Comparison of ENCODE assay signal across 1 cellular context in genomic region chr9:133121200-133122166, GRCh38.
A peak's percentile ranks its signal among the peaks of the same experiment; 100 is the strongest.
TF ChIP-seq lines count a peak whose summit lies in the region.

TSS of gene RALGDS (minus strand) at chr9:133121240. CDS start at chr9:133121154, 86 bp downstream.

TF ChIP-seq in HepG2, 621 proteins besides CTCF, POLR2A, EP300 and RAD21 (continued from another document and continues in another):
- TF ChIP-seq ARID4A (CRISPR knock-in tag; IDR thresholded peaks at IDR 0.05; ENCODE audit: borderline replicate concordance) = peak; percentile 29; the same call in 1 of the 2 replicates
- no peak for TF ChIP-seq MTF2 (CRISPR knock-in tag; IDR thresholded peaks at IDR 0.05; ENCODE audit: borderline replicate concordance)
- no peak for TF ChIP-seq NR2F6 (IDR thresholded peaks at IDR 0.05)
- TF ChIP-seq NR2F6 (CRISPR knock-in tag; IDR thresholded peaks at IDR 0.05) = peak; percentile 13; the same call in 1 of the 2 replicates
- TF ChIP-seq ATF7 (IDR thresholded peaks at IDR 0.05) = peak; percentile 21; the same call in 1 of the 2 replicates
- TF ChIP-seq ATF7 (CRISPR knock-in tag; IDR thresholded peaks at IDR 0.05) = no peak
- TF ChIP-seq SALL1 (CRISPR knock-in tag; IDR thresholded peaks at IDR 0.05) = peak; percentile 40; the same call in 1 of the 2 replicates
- TF ChIP-seq CEBPB (IDR thresholded peaks at IDR 0.05; ENCODE audit: borderline replicate concordance, low read depth, low read length) = peak; percentile 67
- TF ChIP-seq GMEB2 (CRISPR knock-in tag; IDR thresholded peaks at IDR 0.05; ENCODE audit: low read depth) = peak; percentile 58; the same call in 1 of the 2 replicates
- no peak for TF ChIP-seq ZNF567 (CRISPR knock-in tag; IDR thresholded peaks at IDR 0.05; ENCODE audit: borderline replicate concordance)
- peak; percentile 22; the same call in 1 of the 2 replicates for TF ChIP-seq SAP130 (CRISPR knock-in tag; IDR thresholded peaks at IDR 0.05; ENCODE audit: low read depth)
- TF ChIP-seq ZBTB25 (CRISPR knock-in tag; IDR thresholded peaks at IDR 0.05) = peak; percentile 54; the same call in 1 of the 2 replicates
- 0 out of 2 replicates have a peak, but pooled peaks have one; percentile 23 for TF ChIP-seq SKIL (CRISPR knock-in tag; IDR thresholded peaks at IDR 0.05; ENCODE audit: borderline replicate concordance)
- peak; percentile 63; the same call in 1 of the 2 replicates for TF ChIP-seq SP4 (CRISPR knock-in tag; IDR thresholded peaks at IDR 0.05)
- 0 out of 2 replicates have a peak, but pooled peaks have one; percentile 10 for TF ChIP-seq RARA (CRISPR knock-in tag; IDR thresholded peaks at IDR 0.05)
- TF ChIP-seq MEF2D (CRISPR knock-in tag; IDR thresholded peaks at IDR 0.05) = peak; percentile 29; the same call in 1 of the 2 replicates
- TF ChIP-seq ZNF572 (CRISPR knock-in tag; IDR thresholded peaks at IDR 0.05) = 0 out of 2 replicates have a peak, but pooled peaks have one; percentile 41
- TF ChIP-seq HNRNPK (IDR thresholded peaks at IDR 0.05; ENCODE audit: low read depth, low read length, poor library complexity, severe bottlenecking) = peak; percentile 47
- 0 out of 2 replicates have a peak, but pooled peaks have one; percentile 52 for TF ChIP-seq ZBTB20 (CRISPR knock-in tag; IDR thresholded peaks at IDR 0.05; ENCODE audit: borderline replicate concordance, low read depth)
- peak; percentile 12 for TF ChIP-seq AKAP8 (CRISPR knock-in tag; IDR thresholded peaks at IDR 0.05)
- TF ChIP-seq HNRNPLL (IDR thresholded peaks at IDR 0.05; ENCODE audit: low read depth, low read length, poor library complexity, severe bottlenecking) = peak; percentile 35
- TF ChIP-seq ZSCAN30 (CRISPR knock-in tag; IDR thresholded peaks at IDR 0.05) = no peak
- 0 out of 2 replicates have a peak, but pooled peaks have one; percentile 14 for TF ChIP-seq MAX (IDR thresholded peaks at IDR 0.05)
- no peak for TF ChIP-seq EHMT2 (IDR thresholded peaks at IDR 0.05; ENCODE audit: borderline replicate concordance, low read depth, low read length)
- TF ChIP-seq ZBTB7A (CRISPR knock-in tag; IDR thresholded peaks at IDR 0.05) = peak; percentile 46; the same call in 1 of the 2 replicates
- no peak for TF ChIP-seq SP1 (IDR thresholded peaks at IDR 0.05)
- peak; percentile 65 for TF ChIP-seq SP1 (CRISPR knock-in tag; IDR thresholded peaks at IDR 0.05)
- no peak for TF ChIP-seq ZKSCAN8 (CRISPR knock-in tag; IDR thresholded peaks at IDR 0.05; ENCODE audit: borderline replicate concordance)
- TF ChIP-seq HDAC1 (CRISPR knock-in tag; IDR thresholded peaks at IDR 0.05) = peak; percentile 39
- 0 out of 2 replicates have a peak, but pooled peaks have one; percentile 37 for TF ChIP-seq CSRNP1 (CRISPR knock-in tag; IDR thresholded peaks at IDR 0.05)
- TF ChIP-seq SP5 (CRISPR knock-in tag; IDR thresholded peaks at IDR 0.05; ENCODE audit: borderline replicate concordance, low read depth) = peak; percentile 42; the same call in 1 of the 2 replicates
- 0 out of 2 replicates have a peak, but pooled peaks have one; percentile 40 for TF ChIP-seq HBP1 (CRISPR knock-in tag; IDR thresholded peaks at IDR 0.05; ENCODE audit: low read depth)
- TF ChIP-seq RBM39 (IDR thresholded peaks at IDR 0.05; ENCODE audit: low read depth, low read length, poor library complexity, severe bottlenecking) = peak; percentile 29
- 0 out of 2 replicates have a peak, but pooled peaks have one; percentile 15 for TF ChIP-seq THAP11 (CRISPR knock-in tag; IDR thresholded peaks at IDR 0.05)
- 0 out of 2 replicates have a peak, but pooled peaks have one; percentile 20 for TF ChIP-seq ETV5 (CRISPR knock-in tag; IDR thresholded peaks at IDR 0.05; ENCODE audit: borderline replicate concordance)
- peak; percentile 28; the same call in 1 of the 2 replicates for TF ChIP-seq GABPB1 (CRISPR knock-in tag; IDR thresholded peaks at IDR 0.05)
- no peak for TF ChIP-seq ZNF761 (CRISPR knock-in tag; conservative IDR thresholded peaks at IDR 0.05)
- peak; percentile 88 for TF ChIP-seq ZBTB14 (CRISPR knock-in tag; IDR thresholded peaks at IDR 0.05)
- no peak for TF ChIP-seq HHEX (CRISPR knock-in tag; IDR thresholded peaks at IDR 0.05)
- TF ChIP-seq ZSCAN21 (CRISPR knock-in tag; IDR thresholded peaks at IDR 0.05; ENCODE audit: borderline replicate concordance) = peak; percentile 98
- TF ChIP-seq CEBPG (CRISPR knock-in tag; IDR thresholded peaks at IDR 0.05) = peak; percentile 53
- no peak for TF ChIP-seq XRCC5 (optimal IDR thresholded peaks at IDR 0.05; ENCODE audit: low read length)
- peak; percentile 28; the same call in 1 of the 2 replicates for TF ChIP-seq ZNF501 (CRISPR knock-in tag; IDR thresholded peaks at IDR 0.05)
- 0 out of 2 replicates have a peak, but pooled peaks have one; percentile 25 for TF ChIP-seq ZNF891 (CRISPR knock-in tag; IDR thresholded peaks at IDR 0.05)
- peak; percentile 81 for TF ChIP-seq ZNF768 (CRISPR knock-in tag; IDR thresholded peaks at IDR 0.05)
- 0 out of 2 replicates have a peak, but pooled peaks have one; percentile 17 for TF ChIP-seq BATF2 (CRISPR knock-in tag; IDR thresholded peaks at IDR 0.05)
- 0 out of 2 replicates have a peak, but pooled peaks have one; percentile 18 for TF ChIP-seq ZC3H13 (CRISPR knock-in tag; IDR thresholded peaks at IDR 0.05)
- TF ChIP-seq ZBTB33 (CRISPR knock-in tag; IDR thresholded peaks at IDR 0.05) = no peak
- TF ChIP-seq SALL2 (CRISPR knock-in tag; IDR thresholded peaks at IDR 0.05) = 0 out of 2 replicates have a peak, but pooled peaks have one; percentile 5
- no peak for TF ChIP-seq SOX6 (IDR thresholded peaks at IDR 0.05)
- TF ChIP-seq SOX6 (CRISPR knock-in tag; IDR thresholded peaks at IDR 0.05) = 0 out of 2 replicates have a peak, but pooled peaks have one; percentile 14
